ENCODE assay signal across 8 cellular contexts in genomic region chr1:110337704-110338199, GRCh38. TPM values are rescaled to one million over a fixed set of nuclear protein-coding genes. Genes with fewer than 3 reads are reported as not detected.
A peak's percentile ranks its signal among the peaks of the same experiment; 100 is the strongest.
DNase-seq lines count a peak whose midpoint lies in the region; ATAC-seq and TF ChIP-seq lines count a peak whose summit lies in the region.

No MANE protein-coding gene starts in this region.

- H3K4me3 ChIP-seq in cardiac muscle cell: peak overlapping the region; percentile 52
- H3K4me3 ChIP-seq in rectal smooth muscle tissue (ENCODE audit: low read length): peak overlapping the region; percentile 90

- H3K36me3 ChIP-seq in cardiac muscle cell (peaks cover 8% of the 10 kb centered on the region), rectal smooth muscle tissue (ENCODE audit: control insufficient read depth, insufficient read depth, low read length) (peaks cover 9% of the 10 kb centered on the region)

- H3K9ac ChIP-seq in rectal smooth muscle tissue (ENCODE audit: low read length): peak overlapping the region; percentile 91

- H3K4me1 ChIP-seq in cardiac muscle cell (ENCODE audit: low read depth): peaks cover 22% of the 10 kb centered on the region
- peaks cover 16% of the 10 kb centered on the region for H3K4me1 ChIP-seq in rectal smooth muscle tissue (ENCODE audit: control insufficient read depth, insufficient read depth, low read length)

- ATAC-seq in HG03520 (IDR thresholded peaks at IDR 0.05; ENCODE audit: unreplicated experiment) (no peak), GM18868 (IDR thresholded peaks at IDR 0.05; ENCODE audit: unreplicated experiment) (no peak)

- no peaks in the 10 kb centered on the region for H3K9me3 ChIP-seq in cardiac muscle cell (ENCODE audit: low read depth)

- DNase-seq in NCI-H2171 treated with DMSO at 0.1 percent for 48 hours (lab: John Stamatoyannopoulos, UW) (peak; percentile 77), NCI-H2171 (lab: John Stamatoyannopoulos, UW) (no peak), NOMO-1 (lab: John Stamatoyannopoulos, UW; ENCODE audit: unreplicated experiment in 2 of 2) (peak; percentile 36 to 74), cardiac muscle cell (ENCODE audit: low read depth in 1 of 2, low spot score in 1 of 2) (peak in 1 of 2 donors; percentile 51)
- peak; percentile 28 for DNase-seq in activated effector memory CD4-positive, alpha-beta T cell treated with Interleukin-2 at 50 U/mL for 16 hours

- no peak for TF ChIP-seq CTCF in cardiac muscle cell (IDR thresholded peaks at IDR 0.05; ENCODE audit: low read depth, low read length)

- peak overlapping the region; percentile 99 for H3K27ac ChIP-seq in cardiac muscle cell
- peak overlapping the region; percentile 100 for H3K27ac ChIP-seq in rectal smooth muscle tissue (ENCODE audit: low read depth, low read length)

- H3K27me3 ChIP-seq in cardiac muscle cell (no peaks in the 10 kb centered on the region), rectal smooth muscle tissue (ENCODE audit: control insufficient read depth, insufficient read depth, low read length) (no peaks in the 10 kb centered on the region)

RNA-seq across cellular contexts. Expression of gene RBM15, which starts 1.4 kb away (rescaled TPM):
- 38.2 and 73.4 TPM in 2 replicates for total RNA-seq in cardiac muscle cell
- polyA plus RNA-seq in cardiac muscle cell: 8.5 and 15.0 TPM in 2 replicates

RNA-seq across cellular contexts. Expression of gene SLC16A4, which starts 53.1 kb away (rescaled TPM):
- total RNA-seq in cardiac muscle cell: 0.21 and 0.66 TPM in 2 replicates
- 0.87 and 0.91 TPM in 2 replicates for polyA plus RNA-seq in cardiac muscle cell
